In genomic region chr2:10165816-10166488, GRCh38 we compare ENCODE assay signal across 21 cellular contexts. TPM values are rescaled to one million over a fixed set of nuclear protein-coding genes. Genes with fewer than 3 reads are reported as not detected.
A peak's percentile ranks its signal among the peaks of the same experiment; 100 is the strongest.
DNase-seq lines count a peak whose midpoint lies in the region; ATAC-seq, FAIRE-seq and TF ChIP-seq lines count a peak whose summit lies in the region.
"Had no signal": no experiment of that assay in that cellular context is flagged by ENCODE, and none has a peak within 500 bp of the region (broad histone marks: within the 10 kb centered on the region; RNA-seq: fewer than 3 reads in every experiment).

No MANE protein-coding gene starts in this region.

- H3K4me3 ChIP-seq in SK-N-SH (ENCODE audit: low read depth in 2 of 2, low read length in 1 of 2) (no peak overlapping the region), neural progenitor cell (no peak overlapping the region)
- H3K4me3 ChIP-seq: GM23248, HAP-1, SJCRH30 had no signal

- no peaks in the 10 kb centered on the region for H3K27me3 ChIP-seq in SK-N-SH (ENCODE audit: insufficient read depth)
- H3K27me3 ChIP-seq in neural progenitor cell: no peaks in the 10 kb centered on the region
- H3K27me3 ChIP-seq: BE2C, SJCRH30 had no signal

- H3K9me2 ChIP-seq in SK-N-SH: no peaks in the 10 kb centered on the region

- H3K4me1 Mint-ChIP-seq in brain (peaks cover 86% of the 10 kb centered on the region), neural progenitor cell (peaks cover 63% of the 10 kb centered on the region)

- H3K27ac ChIP-seq in SK-N-SH (ENCODE audit: low read depth in 2 of 2, low read length in 1 of 2): peak overlapping the region in 1 of 2 experiments; percentile 43; a peak in 2 of 4 replicates
- no peak overlapping the region for H3K27ac ChIP-seq in neural progenitor cell
- H3K27ac ChIP-seq: GM23248, SJCRH30 had no signal

- no peak for TF ChIP-seq RAD21 in SK-N-SH (IDR thresholded peaks at IDR 0.05; ENCODE audit: low read length)

- 92% methylated on average over 17 of the region's 21 CpGs for whole genome bisulfite sequencing in SK-N-SH (ENCODE audit: low lambda C conversion rate)

- H3K27me3 Mint-ChIP-seq in brain (peaks cover 9% of the 10 kb centered on the region), neural progenitor cell (ENCODE audit: insufficient read depth, low read depth) (peaks cover 9% of the 10 kb centered on the region)

- ATAC-seq in SK-N-SH treated with all-trans-retinoic acid at 6 μM for 48 hours (no peak), HG03095 (IDR thresholded peaks at IDR 0.05; ENCODE audit: unreplicated experiment) (no peak), HG02938 (IDR thresholded peaks at IDR 0.05; ENCODE audit: unreplicated experiment) (no peak)
- ATAC-seq: PC-3 had no signal

- no peaks in the 10 kb centered on the region for H3F3A ChIP-seq in SK-N-SH (replicated peaks; ENCODE audit: insufficient read depth)
- H3F3A ChIP-seq in neural progenitor cell (ENCODE audit: low read depth): peaks cover 7% of the 10 kb centered on the region

- H3K4me3 Mint-ChIP-seq in brain (no peak overlapping the region), neural progenitor cell (no peak overlapping the region)
- H3K4me3 Mint-ChIP-seq: HFFc6 had no signal

- H3K36me3 ChIP-seq in SK-N-SH (replicated peaks in 1 of 2; ENCODE audit: control insufficient read depth in 1 of 2, insufficient read depth in 2 of 2, low read length in 1 of 2) (no peaks in the 10 kb centered on the region), neural progenitor cell (no peaks in the 10 kb centered on the region)
- H3K36me3 ChIP-seq: BE2C, SJCRH30 had no signal

- DNase-seq in SK-N-SH: peak; percentile 64
- DNase-seq in D341Med (ENCODE audit: low spot score): peak; percentile 16
- DNase-seq in neural progenitor cell (ENCODE audit: low spot score): no peak
- no peak for DNase-seq in GM12891 (ENCODE audit: insufficient read length, low spot score)
- DNase-seq: 8988T, ACHN, BE2C, Calu3, DMS53, GM23248, HFFc6, Karpas-422, NCI-H1092, NCI-H2081, PC-3, SJCRH30 had no signal

- H3K4me1 ChIP-seq in SK-N-SH (ENCODE audit: control insufficient read depth in 1 of 2, insufficient read depth in 2 of 2, low read depth in 1 of 2, low read length in 1 of 2) (peaks cover 18 to 64% of the 10 kb centered on the region in 2 experiments; a peak in 3 of 4 replicates), neural progenitor cell (peaks cover 15% of the 10 kb centered on the region)
- H3K4me1 ChIP-seq: HAP-1, SJCRH30 had no signal

- POLR2A ChIA-PET in SK-N-SH (lab: Yijun Ruan, JAX): interaction anchor here (1.0 kb wide), 3 partner anchors 13 to 138 kb away, joined by 4 to 5 read pairs (median 4); no protein-coding TSS in a partner anchor

- no peak overlapping the region for H3K9ac ChIP-seq in SK-N-SH
- H3K9ac ChIP-seq in neural progenitor cell: no peak overlapping the region
- H3K9ac ChIP-seq: GM23248 had no signal

- no peak overlapping the region for H2AFZ ChIP-seq in SK-N-SH (ENCODE audit: low read depth)
- no peak overlapping the region for H2AFZ ChIP-seq in neural progenitor cell (replicated peaks)
- H2AFZ ChIP-seq: GM23248 had no signal

- H3K27ac Mint-ChIP-seq in brain: peak overlapping the region in 4 of 5 experiments; percentile 31 to 87 (median 69)
- peak overlapping the region; percentile 51 for H3K27ac Mint-ChIP-seq in neural progenitor cell
- H3K27ac Mint-ChIP-seq: HFFc6 had no signal

- no peak overlapping the region for H3K4me2 ChIP-seq in SK-N-SH
- no peak overlapping the region for H3K4me2 ChIP-seq in neural progenitor cell

- TF ChIP-seq EP300 in SK-N-SH (IDR thresholded peaks at IDR 0.05; ENCODE audit: borderline replicate concordance in 1 of 2, low read depth in 1 of 2, low read length in 1 of 2): no peak

- CTCF ChIA-PET in SK-N-SH (lab: Yijun Ruan, JAX): interaction anchor here (0.7 to 4.4 kb wide), 13 partner anchors 10 to 269 kb away, joined by 3 to 43 read pairs (median 6); no protein-coding TSS in a partner anchor

- TF ChIP-seq CTCF in SK-N-SH (IDR thresholded peaks at IDR 0.05): no peak
- no peak for TF ChIP-seq CTCF in brain (conservative IDR thresholded peaks at IDR 0.05)
- no peak for TF ChIP-seq CTCF in neural progenitor cell (IDR thresholded peaks at IDR 0.05)

- no peaks in the 10 kb centered on the region for H3K36me3 Mint-ChIP-seq in brain
- H3K36me3 Mint-ChIP-seq in neural progenitor cell: peaks cover 2% of the 10 kb centered on the region

- H3K9me3 ChIP-seq in SK-N-SH: no peaks in the 10 kb centered on the region
- H3K9me3 ChIP-seq in neural progenitor cell (ENCODE audit: low read depth): no peaks in the 10 kb centered on the region
- H3K9me3 ChIP-seq: BE2C, HAP-1, SJCRH30 had no signal

- peaks cover 0 to 4% (median 0%) of the 10 kb centered on the region in 5 experiments for H3K9me3 Mint-ChIP-seq in brain
- H3K9me3 Mint-ChIP-seq in neural progenitor cell: no peaks in the 10 kb centered on the region
- H3K9me3 Mint-ChIP-seq: HFFc6 had no signal

- no peak for TF ChIP-seq POLR2A in GM12891 (IDR thresholded peaks at IDR 0.05; ENCODE audit: low read depth, low read length)

- H4K20me1 ChIP-seq in SK-N-SH (ENCODE audit: insufficient read depth): no peaks in the 10 kb centered on the region
- peaks cover 11% of the 10 kb centered on the region for H4K20me1 ChIP-seq in neural progenitor cell (ENCODE audit: low read depth)

- FAIRE-seq in GM12891 (lab: Jason Lieb, UNC): no peak

- H3K79me2 ChIP-seq in SK-N-SH (ENCODE audit: insufficient read depth) (no peaks in the 10 kb centered on the region), neural progenitor cell (ENCODE audit: low read depth) (no peaks in the 10 kb centered on the region)

TF ChIP-seq in SK-N-SH, 30 proteins besides CTCF, POLR2A, EP300 and RAD21 (continues in another document):
- TF ChIP-seq YY1 (IDR thresholded peaks at IDR 0.05; ENCODE audit: low read depth) (no peak), MEF2A (IDR thresholded peaks at IDR 0.05; ENCODE audit: borderline replicate concordance, low read depth) (no peak), USF1 (IDR thresholded peaks at IDR 0.05; ENCODE audit: borderline replicate concordance, low read depth) (no peak), TEAD4 (IDR thresholded peaks at IDR 0.05; ENCODE audit: borderline replicate concordance, insufficient read depth) (no peak), SMC3 (IDR thresholded peaks at IDR 0.05; ENCODE audit: low read depth, low read length) (no peak), FOSL2 (IDR thresholded peaks at IDR 0.05; ENCODE audit: borderline replicate concordance, low read depth) (no peak), RFX5 (IDR thresholded peaks at IDR 0.05; ENCODE audit: low read length) (no peak), RXRA (IDR thresholded peaks at IDR 0.05; ENCODE audit: borderline replicate concordance, low read depth) (no peak), MXI1 (IDR thresholded peaks at IDR 0.05; ENCODE audit: low read depth, low read length) (no peak)

TF ChIP-seq in SK-N-SH treated with all-trans-retinoic acid at 6 μM for 48 hours, 23 proteins besides CTCF, POLR2A, EP300 and RAD21 (continues in another document):
- TF ChIP-seq ZNF8 (CRISPR knock-in tag; IDR thresholded peaks at IDR 0.05) (no peak), RARB (CRISPR knock-in tag; IDR thresholded peaks at IDR 0.05) (no peak), ZFP3 (CRISPR knock-in tag; IDR thresholded peaks at IDR 0.05) (no peak), ESRRG (CRISPR knock-in tag; IDR thresholded peaks at IDR 0.05) (no peak), ISL1 (CRISPR knock-in tag; IDR thresholded peaks at IDR 0.05) (no peak), PATZ1 (CRISPR knock-in tag; IDR thresholded peaks at IDR 0.05; ENCODE audit: borderline replicate concordance) (no peak)

TF ChIP-seq in GM12891, 5 proteins besides CTCF, POLR2A, EP300 and RAD21:
- TF ChIP-seq PAX5 (IDR thresholded peaks at IDR 0.05; ENCODE audit: insufficient read depth, low read length, severe bottlenecking) (no peak), SPI1 (IDR thresholded peaks at IDR 0.05; ENCODE audit: low read depth, low read length) (no peak), POLR2AphosphoS5 (IDR thresholded peaks at IDR 0.05; ENCODE audit: low read depth, low read length) (no peak), POU2F2 (IDR thresholded peaks at IDR 0.05; ENCODE audit: low read depth, low read length) (no peak), TAF1 (IDR thresholded peaks at IDR 0.05; ENCODE audit: low read depth, low read length) (no peak)

RNA-seq across cellular contexts. Expression of gene RRM2, which starts 43.4 kb away (rescaled TPM):
- polyA plus RNA-seq in SK-N-SH (2012; rRNA removed) (23.6 and 38.9 TPM in 2 replicates), brain (ENCODE audit: insufficient read depth, low read depth, low replicate concordance) (45.9 TPM)
- 32.2 and 37.7 TPM in 2 replicates for polyA plus RNA-seq in SK-N-SH (2012; cell fraction: cytosol; rRNA removed)
- polyA plus RNA-seq in SK-N-SH (2012; cell fraction: nucleus; rRNA removed): 53.0 and 97.8 TPM in 2 replicates
- total RNA-seq in neural progenitor cell (ENCODE audit: low replicate concordance): 62.1 and 66.0 TPM in 2 replicates
- 114 TPM for polyA plus RNA-seq in GM12891 (2012; ENCODE audit: low read depth, missing spikeins)

Comparison
In these comparisons a context has a peak if more than half of its experiments do, and no peak if none do; other contexts are left out.
1. DNase-seq: peak in SK-N-SH (single experiment) and D341Med (single experiment); none in neural progenitor cell (single experiment) and GM12891 (single experiment).